Comparison of ENCODE assay signal across 8 cellular contexts in the genomic region with DNA sequence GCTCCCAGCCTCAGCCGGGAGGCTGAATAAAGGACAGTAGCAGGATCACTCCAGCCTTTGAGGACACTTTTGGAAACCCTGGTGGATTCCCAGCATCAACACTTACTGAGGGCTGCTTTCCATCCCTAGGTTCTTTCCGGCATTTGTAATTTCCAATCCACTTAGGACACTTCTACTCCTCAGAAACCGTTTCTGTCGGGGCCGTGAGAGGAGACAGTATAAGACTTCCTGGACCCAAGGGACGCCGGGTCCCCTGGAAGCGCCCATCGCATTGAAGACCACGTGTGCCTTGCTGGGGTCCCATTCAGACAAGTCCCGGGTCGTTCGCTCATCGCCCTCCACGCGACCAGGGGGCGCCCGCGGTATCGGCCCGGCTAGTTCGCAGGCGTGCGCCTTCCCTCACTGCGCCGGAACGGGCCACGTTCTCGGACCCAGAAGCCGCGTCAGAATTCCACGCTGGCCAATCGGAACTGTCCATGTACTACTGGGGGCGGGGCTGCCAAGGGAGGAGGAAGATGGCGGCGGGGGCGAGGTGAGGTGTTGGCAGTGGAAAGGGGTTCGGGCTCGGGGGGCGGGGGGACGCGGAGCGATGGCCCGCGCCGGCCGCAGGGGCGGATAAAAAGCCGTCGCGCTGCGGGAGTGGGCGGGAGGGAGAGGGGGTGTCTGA. TPM values are rescaled to one million over a fixed set of nuclear protein-coding genes. Genes with fewer than 3 reads are reported as not detected.
DNase-seq lines count a peak whose midpoint lies in the region; ATAC-seq and TF ChIP-seq lines count a peak whose summit lies in the region.

NUS1 (plus strand) TSS at position 479 of the 667 bp plus-strand sequence. CDS start 202 bp downstream, outside the sequence.

- no peaks in the 10 kb centered on the region for H3K27me3 ChIP-seq in psoas muscle (ENCODE audit: insufficient read depth in 3 of 3, low read length in 2 of 3)

- peaks cover 20% of the 10 kb centered on the region for H3K4me1 ChIP-seq in psoas muscle
- no peaks in the 10 kb centered on the region for H3K4me1 ChIP-seq in urinary bladder (ENCODE audit: insufficient read depth)

- TF ChIP-seq CTCF in psoas muscle (IDR thresholded peaks at IDR 0.05): peak; percentile 71

- peak within 1 kb of the TSS; percentile 67 for H3K27ac ChIP-seq in psoas muscle
- no peak within 1 kb of the TSS for H3K27ac ChIP-seq in urinary bladder (ENCODE audit: low read depth)

- DNase-seq in NCI-H187 treated with DMSO at 0.1 percent for 48 hours (lab: John Stamatoyannopoulos, UW) (peak; percentile 63), T-helper 2 cell (peak; percentile 94 to 98 (median 96)), amygdala (lab: John Stamatoyannopoulos, UW) (peak; percentile 69 to 99 (median 95)), left ventricle myocardium superior (peak; percentile 98), psoas muscle (peak; percentile 99)

- intact Hi-C loops in left ventricle myocardium superior (cut with micrococcal nuclease) (no loop called here), psoas muscle (cut with DNase I) (no loop called here)

- H3K36me3 ChIP-seq in psoas muscle (ENCODE audit: insufficient read depth in 1 of 2, low read depth in 1 of 2): no peaks in the 10 kb centered on the region
- no peaks in the 10 kb centered on the region for H3K36me3 ChIP-seq in urinary bladder (ENCODE audit: insufficient read depth)

- no peaks in the 10 kb centered on the region for H3K9me3 ChIP-seq in psoas muscle

- H3K4me3 ChIP-seq in psoas muscle: peak within 1 kb of the TSS; percentile 79
- H3K4me3 ChIP-seq in urinary bladder (ENCODE audit: low read depth, low read length): peak within 1 kb of the TSS; percentile 72

- 0 to 1% (median 1%) methylated on average over 35 to 52 of the region's 53 CpGs for WGBS in psoas muscle, 3 donors
- WGBS in urinary bladder: under 1% methylated on average over 52 of the region's 53 CpGs

- peak; percentile 98 for ATAC-seq in GM18499 (IDR thresholded peaks at IDR 0.05; ENCODE audit: insufficient read depth, unreplicated experiment)
- peak; percentile 97 for ATAC-seq in HG02973 (IDR thresholded peaks at IDR 0.05; ENCODE audit: unreplicated experiment)
- ATAC-seq in left ventricle myocardium superior: peak; percentile 100
- peak; percentile 98 to 99 (median 99) for ATAC-seq in psoas muscle

RNA-seq across cellular contexts. Expression of gene NUS1, which starts in this region (rescaled TPM):
- total RNA-seq in left ventricle myocardium superior (14.4 TPM), psoas muscle (10 to 100 TPM in 3 of 4 donors, 1 to 10 TPM in 1; 8.7 to 15.8 (median 14.4) TPM), urinary bladder (35.4 TPM)
- polyA plus RNA-seq in psoas muscle (10 to 100 TPM in 2 of 3 donors, 1 to 10 TPM in 1; 8.4 to 25.4 (median 23.4) TPM), urinary bladder (21.6 TPM)
